In the genomic region with DNA sequence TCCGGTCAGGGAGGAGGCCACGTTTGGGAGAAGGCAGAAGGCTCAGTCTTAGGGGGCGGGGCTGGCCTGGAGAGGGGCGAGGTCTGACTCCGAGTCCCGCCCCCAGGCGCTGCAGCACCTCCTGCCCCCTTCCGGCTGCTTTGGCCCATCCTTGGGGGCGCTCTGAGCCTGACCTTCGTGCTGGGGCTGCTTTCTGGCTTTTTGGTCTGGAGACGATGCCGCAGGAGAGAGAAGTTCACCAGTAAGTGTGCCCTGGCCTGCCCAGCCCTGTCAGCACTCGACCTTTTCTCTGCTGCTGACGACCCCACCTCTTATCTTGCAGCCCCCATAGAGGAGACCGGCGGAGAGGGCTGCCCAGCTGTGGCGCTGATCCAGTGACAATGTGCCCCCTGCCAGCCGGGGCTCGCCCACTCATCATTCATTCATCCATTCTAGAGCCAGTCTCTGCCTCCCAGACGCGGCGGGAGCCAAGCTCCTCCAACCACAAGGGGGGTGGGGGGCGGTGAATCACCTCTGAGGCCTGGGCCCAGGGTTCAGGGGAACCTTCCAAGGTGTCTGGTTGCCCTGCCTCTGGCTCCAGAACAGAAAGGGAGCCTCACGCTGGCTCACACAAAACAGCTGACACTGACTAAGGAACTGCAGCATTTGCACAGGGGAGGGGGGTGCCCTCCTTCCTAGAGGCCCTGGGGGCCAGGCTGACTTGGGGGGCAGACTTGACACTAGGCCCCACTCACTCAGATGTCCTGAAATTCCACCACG, we compare ENCODE assay signal across 8 cellular contexts. TPM values are rescaled to one million over a fixed set of nuclear protein-coding genes. Genes with fewer than 3 reads are reported as not detected.
DNase-seq lines count a peak whose midpoint lies in the region; ATAC-seq, FAIRE-seq and TF ChIP-seq lines count a peak whose summit lies in the region.

No MANE protein-coding gene starts in this region.

- peak; percentile 59 for ATAC-seq in upper lobe of right lung

- H3K4me1 ChIP-seq in HUES6 (ENCODE audit: control insufficient read depth, insufficient read depth, low read length) = peaks cover 22% of the 10 kb centered on the region
- peaks cover 22% of the 10 kb centered on the region for H3K4me1 ChIP-seq in cardiac muscle cell (ENCODE audit: low read depth)
- peaks cover 49% of the 10 kb centered on the region for H3K4me1 ChIP-seq in upper lobe of right lung

- peaks cover 12% of the 10 kb centered on the region for H3K27me3 Mint-ChIP-seq in activated naive CD8-positive, alpha-beta T cell treated with anti-CD3 and anti-CD28 coated beads for 36 hours

- H3K4me1 Mint-ChIP-seq in activated naive CD8-positive, alpha-beta T cell treated with anti-CD3 and anti-CD28 coated beads for 36 hours = peaks cover 40% of the 10 kb centered on the region

- peaks cover 6% of the 10 kb centered on the region for H3K36me3 Mint-ChIP-seq in activated naive CD8-positive, alpha-beta T cell treated with anti-CD3 and anti-CD28 coated beads for 36 hours

- DNase-seq in D721Med (ENCODE audit: insufficient read length, low spot score) = no peak
- peak; percentile 65 to 76 for DNase-seq in SW 1271 (lab: John Stamatoyannopoulos, UW)
- peak; percentile 85 for DNase-seq in activated naive CD8-positive, alpha-beta T cell treated with anti-CD3 and anti-CD28 coated beads for 36 hours
- DNase-seq in cardiac muscle cell (ENCODE audit: low read depth in 1 of 2, low spot score in 1 of 2) = peak; percentile 89 to 92
- peak; percentile 94 for DNase-seq in posterior vena cava (ENCODE audit: low spot score)
- DNase-seq in upper lobe of right lung = peak; percentile 93
- DNase-seq in NCI-H2107 (lab: John Stamatoyannopoulos, UW) = no peak

- intact Hi-C loops in posterior vena cava (cut with DNase I) (no loop called here), upper lobe of right lung (cut with DNase I) (no loop called here)

- H3K9me3 ChIP-seq in HUES6 (ENCODE audit: control insufficient read depth, insufficient read depth, low read depth, low read length) (no peaks in the 10 kb centered on the region), cardiac muscle cell (ENCODE audit: low read depth) (no peaks in the 10 kb centered on the region), upper lobe of right lung (no peaks in the 10 kb centered on the region)

- FAIRE-seq in D721Med (lab: Jason Lieb, UNC) = no peak

- peak overlapping the region; percentile 98 for H3K9ac ChIP-seq in HUES6 (ENCODE audit: low read length)

- H3K27me3 ChIP-seq in HUES6 (ENCODE audit: control insufficient read depth, insufficient read depth, low read length) (no peaks in the 10 kb centered on the region), cardiac muscle cell (no peaks in the 10 kb centered on the region), upper lobe of right lung (peaks cover 12% of the 10 kb centered on the region)

- H3K27ac Mint-ChIP-seq in activated naive CD8-positive, alpha-beta T cell treated with anti-CD3 and anti-CD28 coated beads for 36 hours = peak overlapping the region; percentile 98

- TF ChIP-seq CTCF in D721Med (IDR thresholded peaks at IDR 0.05; ENCODE audit: insufficient read depth, missing control alignments) = peak; percentile 30
- TF ChIP-seq CTCF in cardiac muscle cell (IDR thresholded peaks at IDR 0.05; ENCODE audit: low read depth, low read length) = peak; percentile 38
- TF ChIP-seq CTCF in upper lobe of right lung (IDR thresholded peaks at IDR 0.05) = peak; percentile 32

- peak overlapping the region; percentile 94 for H3K4me3 ChIP-seq in HUES6 (ENCODE audit: low read depth, low read length)
- peak overlapping the region; percentile 74 for H3K4me3 ChIP-seq in cardiac muscle cell
- H3K4me3 ChIP-seq in upper lobe of right lung = peak overlapping the region; percentile 68

- peaks cover 27% of the 10 kb centered on the region for H3K36me3 ChIP-seq in HUES6 (ENCODE audit: control insufficient read depth, insufficient read depth, low read length)
- peaks cover 7% of the 10 kb centered on the region for H3K36me3 ChIP-seq in cardiac muscle cell
- peaks cover 7% of the 10 kb centered on the region for H3K36me3 ChIP-seq in upper lobe of right lung

- peak overlapping the region; percentile 95 for H3K4me3 Mint-ChIP-seq in activated naive CD8-positive, alpha-beta T cell treated with anti-CD3 and anti-CD28 coated beads for 36 hours

- no peaks in the 10 kb centered on the region for H3K9me3 Mint-ChIP-seq in activated naive CD8-positive, alpha-beta T cell treated with anti-CD3 and anti-CD28 coated beads for 36 hours

- H3K27ac ChIP-seq in HUES6 (ENCODE audit: low read depth, low read length) (peak overlapping the region; percentile 99), cardiac muscle cell (peak overlapping the region; percentile 97), upper lobe of right lung (peak overlapping the region; percentile 91)

RNA-seq across cellular contexts. Expression of a gene that starts 1.5 kb away (rescaled TPM):
- 1 to 10 TPM; 1.2 to 1.5 TPM for total RNA-seq in activated naive CD8-positive, alpha-beta T cell treated with anti-CD3 and anti-CD28 coated beads for 36 hours
- total RNA-seq in cardiac muscle cell (115 and 122 TPM in 2 replicates), posterior vena cava (100 to 1,000 TPM in 1 of 2 donors, 10 to 100 TPM in 1; 67.1 to 156 TPM), upper lobe of right lung (74.9 TPM)
- 106 and 142 TPM in 2 replicates for polyA plus RNA-seq in cardiac muscle cell

RNA-seq across cellular contexts. Expression of a gene that starts 2.1 kb away (rescaled TPM):
- total RNA-seq in activated naive CD8-positive, alpha-beta T cell treated with anti-CD3 and anti-CD28 coated beads for 36 hours = 10 to 100 TPM; 23.4 to 23.7 TPM
- total RNA-seq in cardiac muscle cell (48.3 and 50.8 TPM in 2 replicates), posterior vena cava (100 to 1,000 TPM in 1 of 2 donors, 10 to 100 TPM in 1; 63.3 to 104 TPM), upper lobe of right lung (55.7 TPM)
- 109 and 140 TPM in 2 replicates for polyA plus RNA-seq in cardiac muscle cell

RNA-seq across cellular contexts. Expression of a gene that starts 2.2 kb away (rescaled TPM):
- total RNA-seq in activated naive CD8-positive, alpha-beta T cell treated with anti-CD3 and anti-CD28 coated beads for 36 hours = 10 to 100 TPM; 48.7 to 53.1 TPM
- total RNA-seq in cardiac muscle cell (34.8 and 36.9 TPM in 2 replicates), posterior vena cava (10 to 100 TPM; 21.6 to 25.7 TPM), upper lobe of right lung (31.4 TPM)
- polyA plus RNA-seq in cardiac muscle cell = 61.3 and 65.7 TPM in 2 replicates

RNA-seq across cellular contexts. Expression of a gene that starts 3.6 kb away (rescaled TPM):
- total RNA-seq in activated naive CD8-positive, alpha-beta T cell treated with anti-CD3 and anti-CD28 coated beads for 36 hours = not detected
- total RNA-seq in cardiac muscle cell = 148 and 210 TPM in 2 replicates
- 244 and 344 TPM in 2 replicates for polyA plus RNA-seq in cardiac muscle cell
- not detected for total RNA-seq in posterior vena cava
- not detected for total RNA-seq in upper lobe of right lung

RNA-seq across cellular contexts. Expression of a gene that starts 8.9 kb away (rescaled TPM):
- not detected for total RNA-seq in activated naive CD8-positive, alpha-beta T cell treated with anti-CD3 and anti-CD28 coated beads for 36 hours
- total RNA-seq in cardiac muscle cell = 3.2 and 6.3 TPM in 2 replicates
- 8.4 and 8.5 TPM in 2 replicates for polyA plus RNA-seq in cardiac muscle cell
- total RNA-seq in posterior vena cava = not detected
- 0.75 TPM for total RNA-seq in upper lobe of right lung

Comparison
In these comparisons a context has a peak if more than half of its experiments do, and no peak if none do; other contexts are left out.
1. DNase-seq: peak in SW 1271 (2 of 2), activated naive CD8-positive, alpha-beta T cell treated with anti-CD3 and anti-CD28 coated beads for 36 hours (single experiment), cardiac muscle cell (2 of 2), posterior vena cava (single experiment) and upper lobe of right lung (single experiment); none in D721Med (single experiment) and NCI-H2107 (single experiment).
2. RNA of a gene that starts 1.5 kb away (total RNA-seq): 67.1 to 156 TPM in posterior vena cava, 115 to 122 TPM in cardiac muscle cell and 74.9 TPM in upper lobe of right lung (single experiment); 1.2 to 1.5 TPM in activated naive CD8-positive, alpha-beta T cell treated with anti-CD3 and anti-CD28 coated beads for 36 hours; every median in the first group is over 10 times any median in the second.
3. Peak in every context shown above with its lines, with median percentiles within 50 percentile points of each other: CTCF ChIP-seq, H3K27ac ChIP-seq and H3K4me3 ChIP-seq.